Comparison of ENCODE assay signal across 20 cellular contexts in genomic region chr19:42752246-42752645, GRCh38. TPM values are rescaled to one million over a fixed set of nuclear protein-coding genes. Genes with fewer than 3 reads are reported as not detected.
"Had no signal": no experiment of that assay in that cellular context is flagged by ENCODE, and none has a peak within 500 bp of the region (broad histone marks: within the 10 kb centered on the region; RNA-seq: fewer than 3 reads in every experiment).

No MANE protein-coding gene starts in this region.

RNA-seq across cellular contexts. Expression of gene PSG3, which starts 12.0 kb away (rescaled TPM):
- total RNA-seq: activated naive CD4-positive, alpha-beta T cell treated with anti-CD3 and anti-CD28 coated beads for 36 hours; activated naive CD8-positive, alpha-beta T cell treated with anti-CD3 and anti-CD28 coated beads for 36 hours; activated naive CD8-positive, alpha-beta T cell treated with anti-CD3 and anti-CD28 coated beads, Interleukin-2, amount 10 ng/mL, durations not matched to agents 7 days and 5 days; activated T-cell treated with anti-CD3 and anti-CD28 coated beads, Interleukin-2, amount 50 U/mL, for 4 hours; activated T-cell treated with anti-CD3 and anti-CD28 coated beads, Interleukin-2, amount 50 U/mL, for 72 hours; activated T-helper 1 cell treated with anti-CD3 and anti-CD28 coated beads, Interleukin-12 subunit alpha, Interleukin-12 subunit beta, Interleukin-2, Interleukin-4 antibody, amounts not matched to agents 30 ng/mL and 10 ng/mL and 1 ng/mL, durations not matched to agents 14 hours and 24 hours and 36 hours; activated T-helper 2 cell treated with anti-CD3 and anti-CD28 coated beads, Interferon-gamma antibody, Interleukin-2, Interleukin-4, amounts not matched to agents 10 μg/mL and 5 μg/mL and 100 μg/mL, durations not matched to agents 14 hours and 24 hours and 36 hours; adrenal gland; aorta; ascending aorta; body of pancreas; breast epithelium; bronchial epithelial cell; cardiac muscle cell; cardiac septum; chondrocyte had no signal

RNA-seq across cellular contexts. Expression of gene PSG8, which starts 13.2 kb away (rescaled TPM):
- total RNA-seq: activated naive CD4-positive, alpha-beta T cell treated with anti-CD3 and anti-CD28 coated beads for 36 hours; activated naive CD4-positive, alpha-beta T cell treated with anti-CD3 and anti-CD28 coated beads, Interleukin-2, amount 50 U/mL, for 72 hours; activated naive CD8-positive, alpha-beta T cell treated with anti-CD3 and anti-CD28 coated beads for 36 hours; activated naive CD8-positive, alpha-beta T cell treated with anti-CD3 and anti-CD28 coated beads, Interleukin-2, amount 10 ng/mL, durations not matched to agents 7 days and 5 days; activated T-cell treated with anti-CD3 and anti-CD28 coated beads, Interleukin-2, amount 50 U/mL, for 4 hours; activated T-cell treated with anti-CD3 and anti-CD28 coated beads, Interleukin-2, amount 50 U/mL, for 72 hours; activated T-helper 1 cell treated with anti-CD3 and anti-CD28 coated beads, Interleukin-12 subunit alpha, Interleukin-12 subunit beta, Interleukin-2, Interleukin-4 antibody, amounts not matched to agents 30 ng/mL and 10 ng/mL and 1 ng/mL, durations not matched to agents 14 hours and 24 hours and 36 hours; activated T-helper 17 cell treated with anti-CD3 and anti-CD28 coated beads, Interleukin-2, amount 50 U/mL, for 72 hours; activated T-helper 2 cell treated with anti-CD3 and anti-CD28 coated beads, Interferon-gamma antibody, Interleukin-2, Interleukin-4, amounts not matched to agents 10 μg/mL and 5 μg/mL and 100 μg/mL, durations not matched to agents 14 hours and 24 hours and 36 hours; adrenal gland; aorta; ascending aorta; astrocyte; body of pancreas; breast epithelium; bronchial epithelial cell; cardiac muscle cell; cardiac septum; cerebellum; chondrocyte had no signal
